Comparison of ENCODE assay signal across 7 cellular contexts in genomic region chr7:29987821-29988317, GRCh38. TPM values are rescaled to one million over a fixed set of nuclear protein-coding genes. Genes with fewer than 3 reads are reported as not detected.
DNase-seq lines count a peak whose midpoint lies in the region; ATAC-seq lines count a peak whose summit lies in the region.

No MANE protein-coding gene starts in this region.

- ATAC-seq in HG03175 (IDR thresholded peaks at IDR 0.05; ENCODE audit: unreplicated experiment), result no peak

- peaks cover 4% of the 10 kb centered on the region for H3K9me3 ChIP-seq in HUES64 (ENCODE audit: insufficient read depth, low read depth, low read length)

- peak overlapping the region; percentile 69 for H3K4me3 Mint-ChIP-seq in activated T-helper 1 cell treated with anti-CD3 and anti-CD28 coated beads, Interleukin-12 subunit alpha, Interleukin-12 subunit beta, Interleukin-2, Interleukin-4 antibody, amounts not matched to agents 30 ng/mL and 10 ng/mL and 1 ng/mL, durations not matched to agents 14 hours and 24 hours and 36 hours

- H3K36me3 Mint-ChIP-seq in activated T-helper 1 cell treated with anti-CD3 and anti-CD28 coated beads, Interleukin-12 subunit alpha, Interleukin-12 subunit beta, Interleukin-2, Interleukin-4 antibody, amounts not matched to agents 30 ng/mL and 10 ng/mL and 1 ng/mL, durations not matched to agents 14 hours and 24 hours and 36 hours (ENCODE audit: low read depth), result peaks cover 3% of the 10 kb centered on the region

- H3K9ac ChIP-seq in HUES64 (ENCODE audit: low read depth, low read length), result peak overlapping the region; percentile 96

- H3K36me3 ChIP-seq in HUES64 (ENCODE audit: insufficient read depth, low read length), result peaks cover 3% of the 10 kb centered on the region; the same call in 1 of the 2 replicates

- H3K4me1 ChIP-seq in HUES64 (ENCODE audit: insufficient read depth, low read length), result peaks cover 14% of the 10 kb centered on the region

- DNase-seq in EH (ENCODE audit: low read depth), result peak; percentile 89
- DNase-seq in activated T-helper 1 cell treated with anti-CD3 and anti-CD28 coated beads, Interleukin-12 subunit alpha, Interleukin-12 subunit beta, Interleukin-2, Interleukin-4 antibody, amounts not matched to agents 30 ng/mL and 10 ng/mL and 1 ng/mL, durations not matched to agents 14 hours and 24 hours and 36 hours (ENCODE audit: low spot score), result no peak
- DNase-seq in hepatic stellate cell (ENCODE audit: low spot score), result peak; percentile 78
- peak; percentile 58 for DNase-seq in skeletal muscle cell (ENCODE audit: low read depth)
- DNase-seq in mesenteric fat pad (ENCODE audit: low spot score), result no peak

- intact Hi-C loops in activated T-helper 1 cell treated with anti-CD3 and anti-CD28 coated beads, Interleukin-12 subunit alpha, Interleukin-12 subunit beta, Interleukin-2, Interleukin-4 antibody, amounts not matched to agents 30 ng/mL and 10 ng/mL and 1 ng/mL, durations not matched to agents 14 hours and 24 hours and 36 hours (cut with micrococcal nuclease), result loop anchor here (2.0 kb wide), 1 partner anchor 41 kb away; the partner anchor contains the start of gene PLEKHA8

- H3K4me1 Mint-ChIP-seq in activated T-helper 1 cell treated with anti-CD3 and anti-CD28 coated beads, Interleukin-12 subunit alpha, Interleukin-12 subunit beta, Interleukin-2, Interleukin-4 antibody, amounts not matched to agents 30 ng/mL and 10 ng/mL and 1 ng/mL, durations not matched to agents 14 hours and 24 hours and 36 hours (ENCODE audit: low read depth), result no peaks in the 10 kb centered on the region

- peaks cover 63% of the 10 kb centered on the region for H3K27me3 Mint-ChIP-seq in activated T-helper 1 cell treated with anti-CD3 and anti-CD28 coated beads, Interleukin-12 subunit alpha, Interleukin-12 subunit beta, Interleukin-2, Interleukin-4 antibody, amounts not matched to agents 30 ng/mL and 10 ng/mL and 1 ng/mL, durations not matched to agents 14 hours and 24 hours and 36 hours (ENCODE audit: insufficient read depth)

- H3K27ac ChIP-seq in HUES64 (ENCODE audit: low read depth, low read length), result peak overlapping the region; percentile 61

- H3K9me3 Mint-ChIP-seq in activated T-helper 1 cell treated with anti-CD3 and anti-CD28 coated beads, Interleukin-12 subunit alpha, Interleukin-12 subunit beta, Interleukin-2, Interleukin-4 antibody, amounts not matched to agents 30 ng/mL and 10 ng/mL and 1 ng/mL, durations not matched to agents 14 hours and 24 hours and 36 hours, result no peaks in the 10 kb centered on the region

- no peak overlapping the region for H3K27ac Mint-ChIP-seq in activated T-helper 1 cell treated with anti-CD3 and anti-CD28 coated beads, Interleukin-12 subunit alpha, Interleukin-12 subunit beta, Interleukin-2, Interleukin-4 antibody, amounts not matched to agents 30 ng/mL and 10 ng/mL and 1 ng/mL, durations not matched to agents 14 hours and 24 hours and 36 hours

- H3K27me3 ChIP-seq in HUES64 (ENCODE audit: insufficient read depth, low read length), result no peaks in the 10 kb centered on the region

- H3K4me3 ChIP-seq in HUES64 (ENCODE audit: low read length), result peak overlapping the region; percentile 98
- H3K4me3 ChIP-seq in skeletal muscle cell (ENCODE audit: low read depth, low read length), result peak overlapping the region; percentile 95

- 27% methylated on average over 7 of the region's 8 CpGs for WGBS in HUES64

RNA-seq across cellular contexts. Expression of gene SCRN1, which starts 1.7 kb away (rescaled TPM):
- polyA plus RNA-seq in HUES64 (2013, experiment 1 of 2), result 44.4 TPM
- 59.2 TPM for polyA plus RNA-seq in HUES64 (2013, experiment 2 of 2)
- 0.56 and 0.78 TPM in 2 replicates for total RNA-seq in activated T-helper 1 cell treated with anti-CD3 and anti-CD28 coated beads, Interleukin-12 subunit alpha, Interleukin-12 subunit beta, Interleukin-2, Interleukin-4 antibody, amounts not matched to agents 30 ng/mL and 10 ng/mL and 1 ng/mL, durations not matched to agents 14 hours and 24 hours and 36 hours
- total RNA-seq in mesenteric fat pad, result 36.9 TPM

RNA-seq across cellular contexts. Expression of gene FKBP14, which starts 38.6 kb away (rescaled TPM):
- 6.4 TPM for polyA plus RNA-seq in HUES64 (2013, experiment 1 of 2)
- polyA plus RNA-seq in HUES64 (2013, experiment 2 of 2), result 9.4 TPM
- total RNA-seq in activated T-helper 1 cell treated with anti-CD3 and anti-CD28 coated beads, Interleukin-12 subunit alpha, Interleukin-12 subunit beta, Interleukin-2, Interleukin-4 antibody, amounts not matched to agents 30 ng/mL and 10 ng/mL and 1 ng/mL, durations not matched to agents 14 hours and 24 hours and 36 hours, result 8.4 and 10.6 TPM in 2 replicates
- 19.8 TPM for total RNA-seq in mesenteric fat pad

RNA-seq across cellular contexts. Expression of gene PLEKHA8, which starts 40.3 kb away (rescaled TPM):
- 24.0 TPM for polyA plus RNA-seq in HUES64 (2013, experiment 1 of 2)
- 29.7 TPM for polyA plus RNA-seq in HUES64 (2013, experiment 2 of 2)
- total RNA-seq in activated T-helper 1 cell treated with anti-CD3 and anti-CD28 coated beads, Interleukin-12 subunit alpha, Interleukin-12 subunit beta, Interleukin-2, Interleukin-4 antibody, amounts not matched to agents 30 ng/mL and 10 ng/mL and 1 ng/mL, durations not matched to agents 14 hours and 24 hours and 36 hours, result 8.8 and 10.6 TPM in 2 replicates
- total RNA-seq in mesenteric fat pad, result 13.7 TPM

Comparison
In these comparisons a context has a peak if more than half of its experiments do, and no peak if none do; other contexts are left out.
1. DNase-seq: peak in EH (single experiment), hepatic stellate cell (single experiment) and skeletal muscle cell (single experiment); none in activated T-helper 1 cell treated with anti-CD3 and anti-CD28 coated beads, Interleukin-12 subunit alpha, Interleukin-12 subunit beta, Interleukin-2, Interleukin-4 antibody, amounts not matched to agents 30 ng/mL and 10 ng/mL and 1 ng/mL, durations not matched to agents 14 hours and 24 hours and 36 hours (single experiment) and mesenteric fat pad (single experiment).
2. RNA of gene SCRN1, which starts 1.7 kb away (total RNA-seq): 36.9 TPM in mesenteric fat pad (single experiment); 0.56 to 0.78 TPM in activated T-helper 1 cell treated with anti-CD3 and anti-CD28 coated beads, Interleukin-12 subunit alpha, Interleukin-12 subunit beta, Interleukin-2, Interleukin-4 antibody, amounts not matched to agents 30 ng/mL and 10 ng/mL and 1 ng/mL, durations not matched to agents 14 hours and 24 hours and 36 hours; every median in the first group is over 10 times any median in the second.